Comparison of ENCODE assay signal across 11 cellular contexts in genomic region chr11:1747753-1748466, GRCh38. TPM values are rescaled to one million over a fixed set of nuclear protein-coding genes. Genes with fewer than 3 reads are reported as not detected.
A peak's percentile ranks its signal among the peaks of the same experiment; 100 is the strongest.
DNase-seq lines count a peak whose midpoint lies in the region; TF ChIP-seq lines count a peak whose summit lies in the region.
"Had no signal": no experiment of that assay in that cellular context is flagged by ENCODE, and none has a peak within 500 bp of the region (broad histone marks: within the 10 kb centered on the region; RNA-seq: fewer than 3 reads in every experiment).

No MANE protein-coding gene starts in this region.

- H3K27ac ChIP-seq in RWPE1, result peak overlapping the region; percentile 88
- peak overlapping the region; percentile 78 for H3K27ac ChIP-seq in neutrophil

- DNase-seq in AG08396 (ENCODE audit: low spot score) (peak; percentile 51), RWPE1 (ENCODE audit: low spot score) (no peak), fibroblast of the aortic adventitia (ENCODE audit: low read depth) (no peak), globus pallidus (ENCODE audit: low spot score) (no peak), NCI-H446 treated with DMSO at 0.1 percent for 48 hours (lab: John Stamatoyannopoulos, UW) (no peak), glomerular visceral epithelial cell (ENCODE audit: extremely low spot score) (no peak)
- DNase-seq in stimulated activated CD4-positive, alpha-beta T cell treated with anti-CD3 and anti-CD28 coated beads, Interleukin-1b, Interleukin-23, amount 100 ng/mL, for 48 hours, result no peak
- DNase-seq: MM.1S, naive B cell, SHP77 treated with DMSO at 0.1 percent for 48 hours had no signal

- TF ChIP-seq CTCF in RWPE1 (conservative IDR thresholded peaks at IDR 0.05; ENCODE audit: low read depth) (no peak), fibroblast of the aortic adventitia (IDR thresholded peaks at IDR 0.05; ENCODE audit: insufficient read depth, low read length) (no peak), neutrophil (IDR thresholded peaks at IDR 0.05) (no peak)

- peaks cover 28% of the 10 kb centered on the region for H3K27me3 ChIP-seq in neutrophil

- H3K9me3 ChIP-seq in neutrophil, result no peaks in the 10 kb centered on the region

- H3K4me3 ChIP-seq in fibroblast of the aortic adventitia (ENCODE audit: low read depth, low read length), result peak overlapping the region; percentile 56
- peak overlapping the region; percentile 47 to 73 for H3K4me3 ChIP-seq in neutrophil (ENCODE audit: low read depth in 1 of 2, low read length in 1 of 2)

- CTCF ChIA-PET in RWPE1 (lab: Yijun Ruan, JAX), result interaction anchor here (0.5 to 1.4 kb wide), 2 partner anchors 55 to 84 kb away, joined by 3 to 5 read pairs; no protein-coding TSS in a partner anchor

- POLR2A ChIA-PET in RWPE1 (lab: Yijun Ruan, JAX; ENCODE audit: low non-redundant PET), result no interaction called here

- H3K36me3 ChIP-seq in neutrophil, result peaks cover 59% of the 10 kb centered on the region

- H3K4me1 ChIP-seq in neutrophil (ENCODE audit: control insufficient read depth in 1 of 2, insufficient read depth in 1 of 2, low read depth in 1 of 2, low read length in 1 of 2), result peaks cover 27 to 75% of the 10 kb centered on the region in 2 experiments

RNA-seq across cellular contexts. Expression of gene IFITM10, which starts 2.5 kb away (rescaled TPM):
- 2.2 and 5.9 TPM in 2 replicates for total RNA-seq in fibroblast of the aortic adventitia (ENCODE audit: low replicate concordance)

RNA-seq across cellular contexts. Expression of gene CTSD, which starts 15.8 kb away (rescaled TPM):
- total RNA-seq in fibroblast of the aortic adventitia (ENCODE audit: low replicate concordance), result 184 and 221 TPM in 2 replicates

RNA-seq across cellular contexts. Expression of gene KRTAP5-6, which starts 50.9 kb away (rescaled TPM):
- total RNA-seq in fibroblast of the aortic adventitia (ENCODE audit: low replicate concordance), result not detected in 2 replicates
